In the genomic region with DNA sequence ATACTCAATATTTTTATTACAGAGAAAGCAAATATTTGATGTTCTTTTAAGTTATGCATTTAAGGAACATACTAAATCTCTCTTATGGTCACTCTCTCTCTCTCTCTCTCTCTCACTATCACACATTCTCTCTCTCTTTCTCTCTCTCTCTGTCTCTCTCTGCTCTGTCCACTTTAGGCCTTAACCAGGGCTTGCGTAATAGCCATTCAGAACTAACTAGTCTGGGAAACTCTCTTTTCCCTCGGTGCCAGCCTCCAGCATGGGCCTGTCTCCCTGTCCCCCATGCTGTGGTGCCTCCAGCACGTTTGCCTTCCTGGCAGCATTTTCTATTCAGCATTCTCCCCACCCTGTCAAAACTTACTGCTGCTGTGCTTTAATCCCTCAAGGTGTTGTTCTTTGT, we compare ENCODE assay signal across 19 cellular contexts.
DNase-seq lines count a peak whose midpoint lies in the region; ATAC-seq, FAIRE-seq and TF ChIP-seq lines count a peak whose summit lies in the region.
"Had no signal": no experiment of that assay in that cellular context is flagged by ENCODE, and none has a peak within 500 bp of the region (broad histone marks: within the 10 kb centered on the region; RNA-seq: fewer than 3 reads in every experiment).

No MANE protein-coding gene starts in this region.

- H3K4ac ChIP-seq in trophoblast cell (ENCODE audit: low read depth, low read length), result no peak overlapping the region

- H2BK5ac ChIP-seq in trophoblast cell (ENCODE audit: low read depth, low read length, poor library complexity), result no peak overlapping the region

- no peak overlapping the region for H2BK120ac ChIP-seq in trophoblast cell (ENCODE audit: insufficient read depth, low read length, poor library complexity)

- H3K4me1 ChIP-seq in HepG2 (ENCODE audit: insufficient read depth, low read length) (no peaks in the 10 kb centered on the region), right lobe of liver (peaks cover 0 to 3% (median 0%) of the 10 kb centered on the region in 4 donors), trophoblast cell (ENCODE audit: control insufficient read depth in 1 of 2, insufficient read depth in 2 of 2, low read length in 2 of 2) (no peaks in the 10 kb centered on the region), PC-3 (ENCODE audit: insufficient read depth, low read length) (no peaks in the 10 kb centered on the region)

- TF ChIP-seq POLR2A in HepG2 (IDR thresholded peaks at IDR 0.05; ENCODE audit: insufficient read depth in 1 of 2, low read depth in 2 of 2, low read length in 2 of 2) (no peak), right lobe of liver (IDR thresholded peaks at IDR 0.05) (no peak)

- no peaks in the 10 kb centered on the region for H3F3A ChIP-seq in PC-3 (ENCODE audit: low read length, unreplicated experiment)

- no peaks in the 10 kb centered on the region for H3K36me3 ChIP-seq in HepG2 (replicated peaks in 1 of 2; ENCODE audit: control insufficient read depth in 1 of 2, insufficient read depth in 2 of 2, low read length in 2 of 2)
- H3K36me3 ChIP-seq in right lobe of liver, result no peaks in the 10 kb centered on the region
- H3K36me3 ChIP-seq in trophoblast cell (ENCODE audit: control insufficient read depth in 1 of 2, insufficient read depth in 2 of 2, low read length in 2 of 2), result no peaks in the 10 kb centered on the region
- no peaks in the 10 kb centered on the region for H3K36me3 ChIP-seq in PC-3 (ENCODE audit: low read depth, low read length)
- H3K36me3 ChIP-seq: BLaER1 treated with 17β-estradiol and CSF1 and Interleukin-3, amounts not matched to agents 10 nM and 100 nM; HAP-1 had no signal

- H2BK12ac ChIP-seq in trophoblast cell (ENCODE audit: low read length), result no peak overlapping the region

- CTCF ChIA-PET in HepG2 (lab: Yijun Ruan, JAX; ENCODE audit: low intra/inter-chr PET ratio, low total read pairs), result no interaction called here
- CTCF ChIA-PET in PC-3 (lab: Charles Lee), result no interaction called here

- no peak for FAIRE-seq in HepG2 (lab: Jason Lieb, UNC)
- FAIRE-seq: G401.6, GM12891, GM18507 had no signal

- no peak overlapping the region for H2AFZ ChIP-seq in HepG2 (ENCODE audit: low read length)
- no peak overlapping the region for H2AFZ ChIP-seq in trophoblast cell (ENCODE audit: insufficient read depth, low read length, poor library complexity)
- H2AFZ ChIP-seq in PC-3 (ENCODE audit: low read length), result no peak overlapping the region

- intact Hi-C loops in HepG2 (cut with micrococcal nuclease; ENCODE audit: unreplicated experiment) (no loop called here), right lobe of liver (cut with DNase I) (no loop called here), PC-3 (cut with micrococcal nuclease) (no loop called here)

- no peak overlapping the region for H3K27ac ChIP-seq in HepG2 (ENCODE audit: extremely low read length, insufficient read depth, low read length)
- no peak overlapping the region for H3K27ac ChIP-seq in right lobe of liver
- H3K27ac ChIP-seq in VCaP, result peak overlapping the region; percentile 69
- no peak overlapping the region for H3K27ac ChIP-seq in trophoblast cell (ENCODE audit: low read depth, low read length)
- no peak overlapping the region for H3K27ac ChIP-seq in PC-3 (ENCODE audit: low read length)
- H3K27ac ChIP-seq: BLaER1 treated with 17β-estradiol and CSF1 and Interleukin-3, amounts not matched to agents 10 nM and 100 nM; HL-60 had no signal

- H3K4me3 ChIP-seq in HepG2 (replicated peaks in 1 of 3; ENCODE audit: insufficient read depth in 1 of 3, low read depth in 2 of 3, low read length in 3 of 3) (no peak overlapping the region), right lobe of liver (no peak overlapping the region), trophoblast cell (ENCODE audit: low read depth, low read length) (no peak overlapping the region), PC-3 (ENCODE audit: low read length) (no peak overlapping the region)
- H3K4me3 ChIP-seq: BLaER1 treated with 17β-estradiol and CSF1 and Interleukin-3, amounts not matched to agents 10 nM and 100 nM; HAP-1 had no signal

- no peaks in the 10 kb centered on the region for H3K9me3 ChIP-seq in HepG2 (ENCODE audit: low read length)
- no peaks in the 10 kb centered on the region for H3K9me3 ChIP-seq in right lobe of liver
- H3K9me3 ChIP-seq in trophoblast cell (ENCODE audit: insufficient read depth, low read depth, low read length), result no peaks in the 10 kb centered on the region
- H3K9me3 ChIP-seq in PC-3 (ENCODE audit: low read length), result no peaks in the 10 kb centered on the region
- H3K9me3 ChIP-seq: BLaER1 treated with 17β-estradiol and CSF1 and Interleukin-3, amounts not matched to agents 10 nM and 100 nM; HAP-1 had no signal

- TF ChIP-seq EP300 in HepG2 (IDR thresholded peaks at IDR 0.05; ENCODE audit: low read depth in 2 of 2, low read length in 2 of 2) (no peak), HepG2 (CRISPR knock-in tag; IDR thresholded peaks at IDR 0.05; ENCODE audit: borderline replicate concordance) (no peak)

- no peak overlapping the region for H2AK5ac ChIP-seq in trophoblast cell (ENCODE audit: low read length)

- no peaks in the 10 kb centered on the region for H3K9me2 ChIP-seq in PC-3 (replicated peaks; ENCODE audit: low read length)

- H4K91ac ChIP-seq in trophoblast cell (ENCODE audit: low read depth, low read length), result no peak overlapping the region

- POLR2A ChIA-PET in HepG2 (lab: Yijun Ruan, JAX) (no interaction called here), PC-3 (lab: Charles Lee; ENCODE audit: unreplicated experiment) (no interaction called here)

- H4K8ac ChIP-seq in trophoblast cell (ENCODE audit: low read depth, low read length), result no peak overlapping the region

- in situ Hi-C loops in HepG2 (cut with HindIII; ENCODE audit: extremely low pct_ligation_motif_present, low pct_unique_long_range_greater_than_20kb), result no loop called here

- H3K79me2 ChIP-seq in HepG2 (ENCODE audit: insufficient read depth, low read length) (no peaks in the 10 kb centered on the region), trophoblast cell (ENCODE audit: control insufficient read depth, insufficient read depth, low read length, poor library complexity) (no peaks in the 10 kb centered on the region), PC-3 (ENCODE audit: low read length) (no peaks in the 10 kb centered on the region)

- no peaks in the 10 kb centered on the region for H3K79me1 ChIP-seq in trophoblast cell (ENCODE audit: low read length)

- no peak overlapping the region for H4K12ac ChIP-seq in trophoblast cell (ENCODE audit: low read depth, low read length)

- H3K9ac ChIP-seq in HepG2 (ENCODE audit: insufficient read depth, low read depth, low read length) (no peak overlapping the region), trophoblast cell (ENCODE audit: low read length) (peak overlapping the region; percentile 48), PC-3 (ENCODE audit: low read length) (no peak overlapping the region)
- H3K9ac ChIP-seq: BLaER1 treated with 17β-estradiol and CSF1 and Interleukin-3, amounts not matched to agents 10 nM and 100 nM had no signal

- BruUV-seq in HepG2 (replicated peaks; lab: Mats Ljungman, UMichigan), result no TSS peak
- BruUV-seq in PC-3 (replicated peaks; lab: Mats Ljungman, UMichigan), result no TSS peak

- no peak for TF ChIP-seq CTCF in HepG2 (CRISPR knock-in tag; IDR thresholded peaks at IDR 0.05)
- TF ChIP-seq CTCF in right lobe of liver (IDR thresholded peaks at IDR 0.05), result no peak
- no peak for TF ChIP-seq CTCF in VCaP (conservative IDR thresholded peaks at IDR 0.05)
- no peak for TF ChIP-seq CTCF in PC-3 (conservative IDR thresholded peaks at IDR 0.05; ENCODE audit: low read depth, low read length)

- H3K27me3 ChIP-seq in HepG2 (ENCODE audit: control insufficient read depth in 1 of 2, insufficient read depth in 2 of 2, low read length in 2 of 2) (no peaks in the 10 kb centered on the region), right lobe of liver (no peaks in the 10 kb centered on the region), trophoblast cell (ENCODE audit: insufficient read depth, low read length) (no peaks in the 10 kb centered on the region), PC-3 (ENCODE audit: low read length) (peaks cover 9% of the 10 kb centered on the region; the same call in 1 of the 2 replicates)
- H3K27me3 ChIP-seq: BLaER1 treated with 17β-estradiol and CSF1 and Interleukin-3, amounts not matched to agents 10 nM and 100 nM had no signal

- H3K14ac ChIP-seq in trophoblast cell (ENCODE audit: low read length), result no peak overlapping the region

- DNase-seq in HepG2 (ENCODE audit: low spot score) (no peak), right lobe of liver (no peak), trophoblast cell (no peak), NCI-H1694 (lab: John Stamatoyannopoulos, UW) (no peak), PC-3 (no peak)
- DNase-seq: CD4-positive, CD25-positive, alpha-beta regulatory T cell; CD8-positive, alpha-beta memory T cell; COR-L47; DMS 273 treated with DMSO at 0.1 percent for 48 hours; GOT3; KBM-7 had no signal

- no peak overlapping the region for H3K23ac ChIP-seq in trophoblast cell (ENCODE audit: low read length)

- 13% methylated on average over 3 of the region's 3 CpGs for WGBS in HepG2 (ENCODE audit: low lambda C conversion rate)
- 51% methylated on average over 3 of the region's 3 CpGs for WGBS in right lobe of liver (ENCODE audit: insufficient coverage, low coverage, low lambda C conversion rate, missing lambda C conversion rate)
- no CpG with 5 or more reads among the region's 3 CpGs for WGBS in trophoblast cell (ENCODE audit: extremely low coverage, insufficient coverage, insufficient read length)

- H3K18ac ChIP-seq in trophoblast cell (ENCODE audit: low read length), result no peak overlapping the region

- ATAC-seq in HepG2 (no peak), right lobe of liver (no peak), HG02678 (IDR thresholded peaks at IDR 0.05; ENCODE audit: unreplicated experiment) (no peak), PC-3 (no peak)

- H4K20me1 ChIP-seq in HepG2 (ENCODE audit: insufficient read depth, low read length), result no peaks in the 10 kb centered on the region
- no peaks in the 10 kb centered on the region for H4K20me1 ChIP-seq in PC-3 (ENCODE audit: low read length)
- H4K20me1 ChIP-seq: BLaER1 treated with 17β-estradiol and CSF1 and Interleukin-3, amounts not matched to agents 10 nM and 100 nM had no signal

- no peak for TF ChIP-seq RAD21 in HepG2 (CRISPR knock-in tag; IDR thresholded peaks at IDR 0.05)

- H3K4me2 ChIP-seq in HepG2 (ENCODE audit: low read depth, low read length) (no peak overlapping the region), trophoblast cell (ENCODE audit: low read length) (no peak overlapping the region), PC-3 (ENCODE audit: low read length) (no peak overlapping the region)
- H3K4me2 ChIP-seq: BLaER1 treated with 17β-estradiol and CSF1 and Interleukin-3, amounts not matched to agents 10 nM and 100 nM had no signal

TF ChIP-seq in HepG2, 621 proteins besides CTCF, POLR2A, EP300 and RAD21 (continues in another document):
- TF ChIP-seq ZIK1 (CRISPR knock-in tag; IDR thresholded peaks at IDR 0.05; ENCODE audit: borderline replicate concordance, low read depth) (no peak), ZZZ3 (CRISPR knock-in tag; IDR thresholded peaks at IDR 0.05; ENCODE audit: borderline replicate concordance) (no peak), SP2 (CRISPR knock-in tag; IDR thresholded peaks at IDR 0.05) (no peak), ZFX (CRISPR knock-in tag; IDR thresholded peaks at IDR 0.05; ENCODE audit: low read depth) (no peak)
